1 cellular context compared by ENCODE assay signal in the genomic region with DNA sequence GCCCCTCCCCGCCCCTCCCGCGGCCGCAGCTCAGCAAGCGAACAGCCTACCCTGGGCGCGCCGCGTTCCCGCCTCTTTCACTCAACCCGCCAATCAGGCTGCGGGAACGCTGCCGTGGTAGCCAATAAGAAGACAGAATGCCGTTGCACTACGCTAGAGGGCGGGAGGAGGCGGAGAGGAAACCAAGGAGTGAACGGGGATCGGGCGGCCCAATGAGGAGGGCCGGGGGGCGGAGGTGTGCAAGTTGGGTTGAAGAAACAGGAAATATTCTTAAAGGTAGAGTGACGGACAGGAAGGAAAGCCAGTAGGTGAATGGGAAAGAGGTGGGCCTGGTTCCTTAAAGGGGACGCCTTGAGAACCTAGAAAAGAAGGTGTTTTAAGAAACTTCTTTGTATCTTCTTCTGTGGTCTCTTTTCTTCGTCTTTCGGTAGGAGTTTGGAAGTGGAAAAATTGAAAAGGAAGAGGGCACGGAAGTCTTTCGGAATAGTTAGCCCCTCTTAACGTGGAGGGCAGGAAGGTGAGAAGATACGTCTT.
TF ChIP-seq lines count a peak whose summit lies in the region.

No MANE protein-coding gene starts in this region.

TF ChIP-seq in HCT116, 20 proteins besides CTCF, POLR2A, EP300 and RAD21 (continued from another document):
- TF ChIP-seq ZBTB33 (IDR thresholded peaks at IDR 0.05; ENCODE audit: extremely low read depth, insufficient replicate concordance, low read length) (no peak), TCF7L2 (IDR thresholded peaks at IDR 0.05; ENCODE audit: borderline replicate concordance, extremely low read depth, insufficient read depth, insufficient read length) (peak; percentile 19)
